In genomic region chr16:15642557-15643452, GRCh38 we compare ENCODE assay signal across 8 cellular contexts. TPM values are rescaled to one million over a fixed set of nuclear protein-coding genes. Genes with fewer than 3 reads are reported as not detected.
DNase-seq lines count a peak whose midpoint lies in the region; ATAC-seq lines count a peak whose summit lies in the region.

Gene MARF1, minus strand, starts transcription at chr16:15643154. Its CDS starts 3,921 bp downstream, at chr16:15639233.

- CTCF ChIA-PET in activated CD8-positive, alpha-beta memory T cell treated with anti-CD3 and anti-CD28 coated beads for 36 hours (lab: Charles Lee) = interaction anchor here (1.2 to 1.8 kb wide), 7 partner anchors 8 to 224 kb away, joined by 3 to 9 read pairs (median 4); no protein-coding TSS in a partner anchor

- H3K27me3 Mint-ChIP-seq in memory B cell = no peaks in the 10 kb centered on the region

- H3K9me3 Mint-ChIP-seq in memory B cell = no peaks in the 10 kb centered on the region

- H3K4me3 Mint-ChIP-seq in memory B cell = peak within 1 kb of the TSS; percentile 94

- DNase-seq in COLO668 (lab: John Stamatoyannopoulos, UW; ENCODE audit: unreplicated experiment) = peak; percentile 97
- peak; percentile 90 for DNase-seq in HT1080 (ENCODE audit: low read depth)
- DNase-seq in NOMO-1 (lab: John Stamatoyannopoulos, UW; ENCODE audit: unreplicated experiment in 2 of 2) = peak; percentile 88 to 91
- peak; percentile 98 for DNase-seq in effector CD8-positive, alpha-beta T cell (lab: John Stamatoyannopoulos, UW)
- DNase-seq in memory B cell (ENCODE audit: low spot score in 2 of 2) = peak; percentile 99 to 100
- peak; percentile 99 for DNase-seq in stimulated activated CD8-positive, alpha-beta memory T cell treated with anti-CD3 and anti-CD28 coated beads, Interleukin-12 subunit alpha, Interleukin-12 subunit beta, amount 100 ng/mL, for 1 hour (ENCODE audit: low read depth)

- POLR2A ChIA-PET in activated CD8-positive, alpha-beta memory T cell treated with anti-CD3 and anti-CD28 coated beads for 36 hours (lab: Charles Lee) = interaction anchor here (0.7 to 1.2 kb wide), 4 partner anchors 12 to 71 kb away, joined by 3 to 5 read pairs (median 4); no protein-coding TSS in a partner anchor

- peak; percentile 47 for ATAC-seq in GM21360 (IDR thresholded peaks at IDR 0.05; ENCODE audit: unreplicated experiment)
- peak; percentile 70 for ATAC-seq in memory B cell (ENCODE audit: low read depth)

- H3K36me3 Mint-ChIP-seq in memory B cell = peaks cover 12% of the 10 kb centered on the region

- H3K4me1 Mint-ChIP-seq in memory B cell = peaks cover 30% of the 10 kb centered on the region

- H3K27ac Mint-ChIP-seq in memory B cell = peak within 1 kb of the TSS; percentile 100

RNA-seq across cellular contexts. Expression of gene MARF1, which starts in this region (rescaled TPM):
- total RNA-seq in HT1080 (2014; rRNA removed; shearing (Covaris generic)) = 5.2 and 9.9 TPM in 2 replicates
- polyA plus RNA-seq in HT1080 (2015; cell fraction: cytosol; rRNA removed) = 15.6 and 20.8 TPM in 2 replicates
- polyA plus RNA-seq in HT1080 (2015; cell fraction: nucleus; rRNA removed) = 32.2 and 43.4 TPM in 2 replicates
- 10 to 100 TPM; 53.6 to 55.5 TPM for total RNA-seq in activated CD8-positive, alpha-beta memory T cell treated with anti-CD3 and anti-CD28 coated beads for 36 hours

Comparison
In these comparisons a context has a peak if more than half of its experiments do, and no peak if none do; other contexts are left out.
1. Peak in every context shown above with its lines: DNase-seq and ATAC-seq.